ENCODE assay signal across 1 cellular context in the genomic region with DNA sequence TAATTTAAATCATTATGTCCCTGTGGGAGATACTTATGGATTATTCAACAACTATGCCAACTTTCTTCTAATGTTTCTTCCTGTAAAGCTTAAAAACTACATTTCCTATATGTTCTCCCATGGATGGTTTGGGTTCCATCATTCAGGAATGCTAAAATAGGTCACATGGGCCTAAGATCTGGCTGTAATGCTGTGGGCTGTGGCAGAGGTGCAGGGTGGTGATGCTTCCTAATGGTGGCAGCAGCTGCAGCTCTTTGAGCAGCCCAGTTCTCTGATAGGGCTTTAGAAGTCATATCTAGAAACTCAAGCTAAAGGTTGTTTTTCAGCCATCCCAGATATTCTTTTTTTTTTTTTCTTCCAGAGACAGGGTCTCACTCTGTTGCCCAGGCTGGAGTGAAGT.
TF ChIP-seq lines count a peak whose summit lies in the region.

No MANE protein-coding gene starts in this region.

TF ChIP-seq in GM23338, 12 proteins besides CTCF, POLR2A, EP300 and RAD21 (continued from another document):
- TF ChIP-seq, protein P1, sequence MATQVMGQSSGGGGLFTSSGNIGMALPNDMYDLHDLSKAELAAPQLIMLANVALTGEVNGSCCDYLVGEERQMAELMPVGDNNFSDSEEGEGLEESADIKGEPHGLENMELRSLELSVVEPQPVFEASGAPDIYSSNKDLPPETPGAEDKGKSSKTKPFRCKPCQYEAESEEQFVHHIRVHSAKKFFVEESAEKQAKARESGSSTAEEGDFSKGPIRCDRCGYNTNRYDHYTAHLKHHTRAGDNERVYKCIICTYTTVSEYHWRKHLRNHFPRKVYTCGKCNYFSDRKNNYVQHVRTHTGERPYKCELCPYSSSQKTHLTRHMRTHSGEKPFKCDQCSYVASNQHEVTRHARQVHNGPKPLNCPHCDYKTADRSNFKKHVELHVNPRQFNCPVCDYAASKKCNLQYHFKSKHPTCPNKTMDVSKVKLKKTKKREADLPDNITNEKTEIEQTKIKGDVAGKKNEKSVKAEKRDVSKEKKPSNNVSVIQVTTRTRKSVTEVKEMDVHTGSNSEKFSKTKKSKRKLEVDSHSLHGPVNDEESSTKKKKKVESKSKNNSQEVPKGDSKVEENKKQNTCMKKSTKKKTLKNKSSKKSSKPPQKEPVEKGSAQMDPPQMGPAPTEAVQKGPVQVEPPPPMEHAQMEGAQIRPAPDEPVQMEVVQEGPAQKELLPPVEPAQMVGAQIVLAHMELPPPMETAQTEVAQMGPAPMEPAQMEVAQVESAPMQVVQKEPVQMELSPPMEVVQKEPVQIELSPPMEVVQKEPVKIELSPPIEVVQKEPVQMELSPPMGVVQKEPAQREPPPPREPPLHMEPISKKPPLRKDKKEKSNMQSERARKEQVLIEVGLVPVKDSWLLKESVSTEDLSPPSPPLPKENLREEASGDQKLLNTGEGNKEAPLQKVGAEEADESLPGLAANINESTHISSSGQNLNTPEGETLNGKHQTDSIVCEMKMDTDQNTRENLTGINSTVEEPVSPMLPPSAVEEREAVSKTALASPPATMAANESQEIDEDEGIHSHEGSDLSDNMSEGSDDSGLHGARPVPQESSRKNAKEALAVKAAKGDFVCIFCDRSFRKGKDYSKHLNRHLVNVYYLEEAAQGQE (IDR thresholded peaks at IDR 0.05; ENCODE audit: unreplicated experiment), result no peak
- TF ChIP-seq CREB1 (CRISPR knock-in tag; IDR thresholded peaks at IDR 0.05; ENCODE audit: low read depth) (no peak), STAT1 (IDR thresholded peaks at IDR 0.05; ENCODE audit: unreplicated experiment) (no peak), EZH2phosphoT487 (IDR thresholded peaks at IDR 0.05; ENCODE audit: unreplicated experiment) (no peak), ZNF114 (CRISPR knock-in tag; IDR thresholded peaks at IDR 0.05) (no peak), EZH2 (IDR thresholded peaks at IDR 0.05; ENCODE audit: low read depth, unreplicated experiment) (no peak)
